ENCODE assay signal across 8 cellular contexts in genomic region chr3:15815696-15816095, GRCh38. TPM values are rescaled to one million over a fixed set of nuclear protein-coding genes. Genes with fewer than 3 reads are reported as not detected.
A peak's percentile ranks its signal among the peaks of the same experiment; 100 is the strongest.
DNase-seq lines count a peak whose midpoint lies in the region; ATAC-seq and TF ChIP-seq lines count a peak whose summit lies in the region.

No MANE protein-coding gene starts in this region.

- TF ChIP-seq POLR2A in breast epithelium (IDR thresholded peaks at IDR 0.05) = no peak

- H3K4me1 ChIP-seq in breast epithelium = no peaks in the 10 kb centered on the region

- DNase-seq in DMS114 treated with DMSO at 0.1 percent for 48 hours (lab: John Stamatoyannopoulos, UW; ENCODE audit: unreplicated experiment) (peak; percentile 18), LNCaP clone FGC (ENCODE audit: low read depth) (peak; percentile 63), breast epithelium (ENCODE audit: low spot score in 2 of 2) (no peak), medulla oblongata (ENCODE audit: extremely low spot score) (peak; percentile 74), NCI-H1092 treated with DMSO at 0.1 percent for 48 hours (lab: John Stamatoyannopoulos, UW) (no peak)
- no peak for DNase-seq in activated naive CD8-positive, alpha-beta T cell treated with anti-CD3 and anti-CD28 coated beads, Interleukin-2, amount 50 U/mL, for 24 hours

- H3K36me3 ChIP-seq in breast epithelium = no peaks in the 10 kb centered on the region

- no peaks in the 10 kb centered on the region for H3K27me3 Mint-ChIP-seq in activated naive CD8-positive, alpha-beta T cell treated with anti-CD3 and anti-CD28 coated beads, Interleukin-2, amount 50 U/mL, for 24 hours

- no peaks in the 10 kb centered on the region for H3K9me3 Mint-ChIP-seq in activated naive CD8-positive, alpha-beta T cell treated with anti-CD3 and anti-CD28 coated beads, Interleukin-2, amount 50 U/mL, for 24 hours

- ATAC-seq in HG03354 (IDR thresholded peaks at IDR 0.05; ENCODE audit: poor library complexity, severe bottlenecking, unreplicated experiment) (no peak), GM21619 (IDR thresholded peaks at IDR 0.05; ENCODE audit: unreplicated experiment) (no peak)
- ATAC-seq in activated naive CD8-positive, alpha-beta T cell treated with anti-CD3 and anti-CD28 coated beads, Interleukin-2, amount 50 U/mL, for 24 hours = no peak

- H3K9me3 ChIP-seq in breast epithelium = no peaks in the 10 kb centered on the region

- no peak overlapping the region for H3K4me3 Mint-ChIP-seq in activated naive CD8-positive, alpha-beta T cell treated with anti-CD3 and anti-CD28 coated beads, Interleukin-2, amount 50 U/mL, for 24 hours

- peaks cover 39% of the 10 kb centered on the region for H3K4me1 Mint-ChIP-seq in activated naive CD8-positive, alpha-beta T cell treated with anti-CD3 and anti-CD28 coated beads, Interleukin-2, amount 50 U/mL, for 24 hours

- H3K4me3 ChIP-seq in LNCaP clone FGC (ENCODE audit: low read depth, low read length) (no peak overlapping the region), breast epithelium (no peak overlapping the region)

- no peak overlapping the region for H3K27ac ChIP-seq in breast epithelium

- TF ChIP-seq CTCF in LNCaP clone FGC (IDR thresholded peaks at IDR 0.05; ENCODE audit: control insufficient read depth, extremely low read depth, insufficient read depth) (peak; percentile 56), breast epithelium (IDR thresholded peaks at IDR 0.05) (peak in 2 of 3 donors; percentile 40 to 47)

- intact Hi-C loops in breast epithelium (cut with DNase I; ENCODE audit: low total_unique reads) = no loop called here

- H3K27ac Mint-ChIP-seq in activated naive CD8-positive, alpha-beta T cell treated with anti-CD3 and anti-CD28 coated beads, Interleukin-2, amount 50 U/mL, for 24 hours = no peak overlapping the region

- H3K27me3 ChIP-seq in breast epithelium = no peaks in the 10 kb centered on the region

- H3K36me3 Mint-ChIP-seq in activated naive CD8-positive, alpha-beta T cell treated with anti-CD3 and anti-CD28 coated beads, Interleukin-2, amount 50 U/mL, for 24 hours (ENCODE audit: low read depth) = no peaks in the 10 kb centered on the region

RNA-seq across cellular contexts. Expression of gene ANKRD28, which starts 17.9 kb away (rescaled TPM):
- total RNA-seq in breast epithelium = 10 to 100 TPM; 80.8 to 99.2 (median 89.8) TPM

Comparison
In these comparisons a context has a peak if more than half of its experiments do, and no peak if none do; other contexts are left out.
1. DNase-seq: peak in DMS114 treated with DMSO at 0.1 percent for 48 hours (single experiment), LNCaP clone FGC (single experiment) and medulla oblongata (single experiment); none in breast epithelium (0 of 2), NCI-H1092 treated with DMSO at 0.1 percent for 48 hours (single experiment) and activated naive CD8-positive, alpha-beta T cell treated with anti-CD3 and anti-CD28 coated beads, Interleukin-2, amount 50 U/mL, for 24 hours (single experiment).